In the genomic region with DNA sequence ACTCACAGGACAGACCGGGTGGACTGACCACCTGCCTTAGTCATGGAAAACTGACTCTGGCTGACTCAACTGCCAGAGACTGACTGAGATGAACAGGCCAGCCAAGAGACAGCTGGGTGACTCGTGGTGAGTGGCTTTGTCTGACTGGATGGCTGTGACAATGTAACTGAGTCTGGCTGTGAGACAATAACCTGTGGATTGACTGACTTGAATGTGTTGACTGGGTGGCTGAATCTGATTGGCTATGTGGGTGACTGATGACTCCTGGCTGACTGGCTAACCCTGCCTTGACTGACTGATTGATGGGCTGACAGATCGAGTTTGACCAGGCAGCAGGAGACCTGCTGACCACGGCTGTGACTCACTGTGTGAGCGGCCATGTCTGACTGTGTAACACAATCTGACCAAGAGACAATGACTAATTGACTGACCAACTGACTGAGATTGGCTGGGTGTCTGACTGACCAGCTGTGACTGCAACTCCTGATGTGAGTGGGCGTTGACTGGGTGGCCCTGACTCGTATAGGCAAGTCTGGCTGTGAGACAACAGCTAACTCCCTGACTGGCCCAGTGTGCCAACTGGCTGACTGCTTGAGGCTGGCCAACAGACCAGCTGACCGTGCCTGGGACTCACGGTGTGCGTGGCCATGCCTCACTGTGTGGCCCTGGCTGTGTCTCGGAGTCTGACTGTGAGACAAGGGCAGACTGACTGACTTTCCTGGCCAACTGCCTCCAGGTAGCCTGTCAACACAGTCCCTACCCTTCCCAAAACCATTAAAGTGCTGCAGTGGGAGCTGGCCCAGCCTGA, we compare ENCODE assay signal across 9 cellular contexts.
DNase-seq lines count a peak whose midpoint lies in the region; ATAC-seq and TF ChIP-seq lines count a peak whose summit lies in the region.
"Had no signal": no experiment of that assay in that cellular context is flagged by ENCODE, and none has a peak within 500 bp of the region (broad histone marks: within the 10 kb centered on the region; RNA-seq: fewer than 3 reads in every experiment).

No MANE protein-coding gene starts in this region.

- CTCF ChIA-PET in AG04450 (lab: Charles Lee): no interaction called here

- no peak for TF ChIP-seq CTCF in AG04450 (IDR thresholded peaks at IDR 0.05; ENCODE audit: low read depth, low read length)

- H3K4me3 ChIP-seq in AG04450 (ENCODE audit: low read depth, low read length): no peak overlapping the region
- H3K4me3 ChIP-seq: dorsolateral prefrontal cortex had no signal

- ATAC-seq in HG02610 (IDR thresholded peaks at IDR 0.05; ENCODE audit: unreplicated experiment) (peak; percentile 31), HG02870 (IDR thresholded peaks at IDR 0.05; ENCODE audit: unreplicated experiment) (no peak), GM19455 (IDR thresholded peaks at IDR 0.05; ENCODE audit: unreplicated experiment) (no peak)

- peaks cover 3% of the 10 kb centered on the region for H3K9me3 ChIP-seq in AG04450 (ENCODE audit: control insufficient read depth, insufficient read depth, low read length)

- POLR2A ChIA-PET in AG04450 (lab: Yijun Ruan, JAX): no interaction called here

- peaks cover 2% of the 10 kb centered on the region for H3K27me3 ChIP-seq in AG04450 (ENCODE audit: control insufficient read depth, insufficient read depth, low read length)
- H3K27me3 ChIP-seq: dorsolateral prefrontal cortex had no signal

- DNase-seq in AG04450 (ENCODE audit: low read depth, low spot score) (peak; percentile 82), globus pallidus (ENCODE audit: low spot score) (peak; percentile 57), DMS114 treated with DMSO at 0.1 percent for 48 hours (lab: John Stamatoyannopoulos, UW; ENCODE audit: unreplicated experiment) (no peak)
- peak; percentile 85 for DNase-seq in activated CD4-positive, alpha-beta T cell treated with anti-CD3 and anti-CD28 coated beads for 48 hours
- peak; percentile 83 for DNase-seq in stimulated activated CD4-positive, alpha-beta T cell treated with anti-CD3 and anti-CD28 coated beads, Interleukin-15, amount 100 ng/mL, for 24 hours

- H3K27ac ChIP-seq in AG04450 (ENCODE audit: low read depth, low read length): peak overlapping the region; percentile 68
